ENCODE assay signal across 1 cellular context in genomic region chr19:2944403-2944774, GRCh38.
TF ChIP-seq lines count a peak whose summit lies in the region.

No MANE protein-coding gene starts in this region.

TF ChIP-seq in HEK293, 187 proteins besides CTCF, POLR2A, EP300 and RAD21 (continued from another document and continues in another):
- TF ChIP-seq KLF10 (tag by site-specific recombination; IDR thresholded peaks at IDR 0.05) (no peak), ZIC2 (tag by site-specific recombination; IDR thresholded peaks at IDR 0.05) (no peak; the same call in 1 of the 2 replicates), ZNF18 (tag by site-specific recombination; IDR thresholded peaks at IDR 0.05) (no peak), ZNF449 (tag by site-specific recombination; IDR thresholded peaks at IDR 0.05) (no peak), ZNF518A (tag by site-specific recombination; conservative IDR thresholded peaks at IDR 0.05; ENCODE audit: low read depth) (no peak), SP3 (tag by site-specific recombination; IDR thresholded peaks at IDR 0.05) (no peak), ZBTB1 (tag by site-specific recombination; IDR thresholded peaks at IDR 0.05) (no peak; the same call in 1 of the 2 replicates), ZSCAN5A (tag by site-specific recombination; IDR thresholded peaks at IDR 0.05) (no peak), PBX3 (CRISPR knock-in tag; IDR thresholded peaks at IDR 0.05) (no peak), SALL2 (tag by site-specific recombination; IDR thresholded peaks at IDR 0.05; ENCODE audit: borderline replicate concordance) (no peak), ZNF510 (tag by site-specific recombination; IDR thresholded peaks at IDR 0.05; ENCODE audit: insufficient replicate concordance) (no peak), KLF1 (tag by site-specific recombination; IDR thresholded peaks at IDR 0.05) (0 out of 2 replicates have a peak, but pooled peaks have one; percentile 12), ZNF660 (tag by site-specific recombination; IDR thresholded peaks at IDR 0.05) (no peak), OSR2 (tag by site-specific recombination; IDR thresholded peaks at IDR 0.05) (no peak), ZNF76 (tag by site-specific recombination; IDR thresholded peaks at IDR 0.05; ENCODE audit: borderline replicate concordance, low read depth) (no peak), ZFP41 (tag by site-specific recombination; IDR thresholded peaks at IDR 0.05; ENCODE audit: borderline replicate concordance) (no peak; the same call in 1 of the 2 replicates), KLF16 (tag by site-specific recombination; IDR thresholded peaks at IDR 0.05) (no peak), ZNF214 (tag by site-specific recombination; IDR thresholded peaks at IDR 0.05; ENCODE audit: borderline replicate concordance) (no peak), ZNF548 (tag by site-specific recombination; IDR thresholded peaks at IDR 0.05) (no peak), ZNF558 (tag by site-specific recombination; IDR thresholded peaks at IDR 0.05) (no peak), INSM2 (tag by site-specific recombination; IDR thresholded peaks at IDR 0.05) (no peak), ZNF623 (tag by site-specific recombination; IDR thresholded peaks at IDR 0.05) (no peak), ZBTB20 (tag by site-specific recombination; IDR thresholded peaks at IDR 0.05) (no peak; the same call in 1 of the 2 replicates), BCL11B (tag by site-specific recombination; IDR thresholded peaks at IDR 0.05; ENCODE audit: low read depth) (0 out of 2 replicates have a peak, but pooled peaks have one; percentile 55), ZNF10 (tag by site-specific recombination; IDR thresholded peaks at IDR 0.05) (no peak), ZSCAN30 (tag by site-specific recombination; IDR thresholded peaks at IDR 0.05) (no peak), ZBTB7A (tag by site-specific recombination; IDR thresholded peaks at IDR 0.05; ENCODE audit: low read depth) (peak; percentile 39; the same call in 1 of the 2 replicates), GFI1B (tag by site-specific recombination; IDR thresholded peaks at IDR 0.05) (no peak), SP2 (tag by site-specific recombination; IDR thresholded peaks at IDR 0.05) (no peak), REST (tag by site-specific recombination; IDR thresholded peaks at IDR 0.05) (0 out of 2 replicates have a peak, but pooled peaks have one; percentile 33), BCL6B (tag by site-specific recombination; IDR thresholded peaks at IDR 0.05) (no peak), ZBTB26 (tag by site-specific recombination; optimal IDR thresholded peaks at IDR 0.05) (no peak), ZNF112 (tag by site-specific recombination; IDR thresholded peaks at IDR 0.05) (no peak), ZNF624 (tag by site-specific recombination; IDR thresholded peaks at IDR 0.05) (no peak), PRDM1 (tag by site-specific recombination; IDR thresholded peaks at IDR 0.05) (no peak), HIC1 (tag by site-specific recombination; IDR thresholded peaks at IDR 0.05) (no peak), ZFP69B (tag by site-specific recombination; IDR thresholded peaks at IDR 0.05) (0 out of 2 replicates have a peak, but pooled peaks have one; percentile 13), FEZF1 (tag by site-specific recombination; IDR thresholded peaks at IDR 0.05) (no peak), ZFHX2 (tag by site-specific recombination; conservative IDR thresholded peaks at IDR 0.05) (no peak), ZNF324 (tag by site-specific recombination; IDR thresholded peaks at IDR 0.05) (0 out of 2 replicates have a peak, but pooled peaks have one; percentile 46)
